In genomic region chr4:7842384-7843279, GRCh38 we compare ENCODE assay signal across 1 cellular context.
TF ChIP-seq lines count a peak whose summit lies in the region.

No MANE protein-coding gene starts in this region.

TF ChIP-seq in SK-N-SH, 30 proteins besides CTCF, POLR2A, EP300 and RAD21 (continued from another document):
- TF ChIP-seq USF1 (IDR thresholded peaks at IDR 0.05; ENCODE audit: borderline replicate concordance, low read depth) (peak; percentile 39; the same call in 1 of the 2 replicates), SIN3A (IDR thresholded peaks at IDR 0.05; ENCODE audit: borderline replicate concordance, low read depth, low read length) (peak; percentile 33; the same call in 1 of the 2 replicates), TAF1 (IDR thresholded peaks at IDR 0.05; ENCODE audit: borderline replicate concordance, low read depth, low read length) (peak; percentile 31; the same call in 1 of the 2 replicates), MAX (IDR thresholded peaks at IDR 0.05; ENCODE audit: low read depth) (peak; percentile 80; the same call in 1 of the 2 replicates), JUND (IDR thresholded peaks at IDR 0.05) (peak; percentile 99), SMC3 (IDR thresholded peaks at IDR 0.05; ENCODE audit: low read depth, low read length) (no peak), MEF2A (IDR thresholded peaks at IDR 0.05; ENCODE audit: borderline replicate concordance, low read depth) (peak; percentile 83; the same call in 1 of the 2 replicates), TCF12 (IDR thresholded peaks at IDR 0.05) (peak; percentile 97), FOSL2 (IDR thresholded peaks at IDR 0.05; ENCODE audit: borderline replicate concordance, low read depth) (peak; percentile 99), TEAD4 (IDR thresholded peaks at IDR 0.05; ENCODE audit: borderline replicate concordance, insufficient read depth) (peak; percentile 99), YY1 (IDR thresholded peaks at IDR 0.05; ENCODE audit: low read depth) (peak; percentile 74; the same call in 1 of the 2 replicates)
